Comparison of ENCODE assay signal across 20 cellular contexts in the genomic region with DNA sequence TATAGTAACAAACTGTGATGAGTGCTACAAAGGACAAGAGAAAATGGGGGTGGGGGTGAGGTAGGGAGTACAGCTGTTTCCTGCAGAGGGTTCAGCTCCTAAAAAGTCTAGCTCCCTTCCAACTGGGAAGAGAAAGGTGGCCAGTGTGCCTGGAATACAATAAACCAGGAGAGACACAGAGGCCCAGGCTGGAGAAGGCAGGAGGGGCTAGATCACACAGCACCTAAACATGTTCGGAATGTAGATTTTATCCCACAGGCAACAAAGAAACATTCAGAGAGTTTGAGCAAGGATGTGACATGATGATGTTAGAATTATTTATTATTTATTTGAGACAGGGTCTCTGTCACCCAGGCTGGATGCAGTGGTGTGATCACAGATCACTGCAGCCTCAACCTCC. TPM values are rescaled to one million over a fixed set of nuclear protein-coding genes. Genes with fewer than 3 reads are reported as not detected.
DNase-seq lines count a peak whose midpoint lies in the region; ATAC-seq and TF ChIP-seq lines count a peak whose summit lies in the region.
"Had no signal": no experiment of that assay in that cellular context is flagged by ENCODE, and none has a peak within 500 bp of the region (broad histone marks: within the 10 kb centered on the region; RNA-seq: fewer than 3 reads in every experiment).

No MANE protein-coding gene starts in this region.

- peaks cover 24% of the 10 kb centered on the region for H4K20me1 ChIP-seq in smooth muscle cell (ENCODE audit: low read depth)

- DNase-seq in EL (peak; percentile 59), SW480 (ENCODE audit: low spot score) (peak; percentile 25), islet precursor cell (peak; percentile 86), smooth muscle cell (lab: John Stamatoyannopoulos, UW; ENCODE audit: unreplicated experiment) (no peak), left colon (no peak), RWPE1 (ENCODE audit: low spot score) (no peak)
- no peak for DNase-seq in activated CD8-positive, alpha-beta memory T cell treated with anti-CD3 and anti-CD28 coated beads, Interleukin-2, amount 50 U/mL, for 48 hours
- DNase-seq: AML-193; Calu3; CD4-positive, alpha-beta T cell; DMS53; GM23248; Karpas-422; MM.1S; NCI-H1105; NCI-H187; NCI-H446; NCI-H69; SHP77 treated with DMSO at 0.1 percent for 48 hours had no signal

- H3K9ac ChIP-seq in smooth muscle cell (ENCODE audit: low read depth), result peak overlapping the region; percentile 3
- H3K9ac ChIP-seq: GM23248 had no signal

- intact Hi-C loops in left colon (cut with DNase I, micrococcal nuclease), result no loop called here

- H2AFZ ChIP-seq in smooth muscle cell (ENCODE audit: low read depth), result no peak overlapping the region
- H2AFZ ChIP-seq: GM23248 had no signal

- H3K4me2 ChIP-seq in smooth muscle cell, result peak overlapping the region; percentile 37

- TF ChIP-seq CTCF in smooth muscle cell (IDR thresholded peaks at IDR 0.05; ENCODE audit: borderline replicate concordance, insufficient read depth, poor library complexity, severe bottlenecking) (no peak), RWPE1 (conservative IDR thresholded peaks at IDR 0.05; ENCODE audit: low read depth) (no peak)

- CTCF ChIA-PET in RWPE1 (lab: Yijun Ruan, JAX), result interaction anchor here (0.6 kb wide), 1 partner anchor 326 kb away, joined by 5 read pairs; no protein-coding TSS in a partner anchor

- peaks cover 18% of the 10 kb centered on the region for H3K4me1 ChIP-seq in smooth muscle cell (ENCODE audit: low read depth)

- POLR2A ChIA-PET in RWPE1 (lab: Yijun Ruan, JAX; ENCODE audit: low non-redundant PET), result no interaction called here

- no peaks in the 10 kb centered on the region for H3K9me3 ChIP-seq in smooth muscle cell (replicated peaks; ENCODE audit: low read depth)

- no peaks in the 10 kb centered on the region for H3K27me3 ChIP-seq in smooth muscle cell (ENCODE audit: low read depth)

- H3F3A ChIP-seq in smooth muscle cell (ENCODE audit: low read depth), result no peaks in the 10 kb centered on the region

- 80% methylated on average over 1 of the region's 1 CpG for WGBS in smooth muscle cell (ENCODE audit: low lambda C conversion rate)

- peak overlapping the region; percentile 58 for H3K27ac ChIP-seq in smooth muscle cell (ENCODE audit: low read depth)
- no peak overlapping the region for H3K27ac ChIP-seq in RWPE1
- H3K27ac ChIP-seq: GM23248 had no signal

- ATAC-seq in left colon, result no peak
- ATAC-seq: HCT116 had no signal

- peaks cover 95% of the 10 kb centered on the region for H3K79me2 ChIP-seq in smooth muscle cell (ENCODE audit: low read depth)

- no peaks in the 10 kb centered on the region for H3K36me3 ChIP-seq in smooth muscle cell (ENCODE audit: low read depth)

- H3K4me3 ChIP-seq in smooth muscle cell, result no peak overlapping the region
- H3K4me3 ChIP-seq: GM23248 had no signal

RNA-seq across cellular contexts. Expression of a gene that starts 10.2 kb away (rescaled TPM):
- 25.6 and 26.2 TPM in 2 replicates for total RNA-seq in smooth muscle cell
- 8.6 and 16.0 TPM in 2 replicates for polyA plus RNA-seq in smooth muscle cell
- 10 to 100 TPM; 32.9 to 36.4 TPM for total RNA-seq in left colon

Comparison
In these comparisons a context has a peak if more than half of its experiments do, and no peak if none do; other contexts are left out.
1. DNase-seq: peak in EL (single experiment), SW480 (single experiment) and islet precursor cell (single experiment); none in smooth muscle cell (single experiment), left colon (0 of 2), RWPE1 (single experiment) and activated CD8-positive, alpha-beta memory T cell treated with anti-CD3 and anti-CD28 coated beads, Interleukin-2, amount 50 U/mL, for 48 hours (single experiment).